ENCODE assay signal across 8 cellular contexts in the genomic region with DNA sequence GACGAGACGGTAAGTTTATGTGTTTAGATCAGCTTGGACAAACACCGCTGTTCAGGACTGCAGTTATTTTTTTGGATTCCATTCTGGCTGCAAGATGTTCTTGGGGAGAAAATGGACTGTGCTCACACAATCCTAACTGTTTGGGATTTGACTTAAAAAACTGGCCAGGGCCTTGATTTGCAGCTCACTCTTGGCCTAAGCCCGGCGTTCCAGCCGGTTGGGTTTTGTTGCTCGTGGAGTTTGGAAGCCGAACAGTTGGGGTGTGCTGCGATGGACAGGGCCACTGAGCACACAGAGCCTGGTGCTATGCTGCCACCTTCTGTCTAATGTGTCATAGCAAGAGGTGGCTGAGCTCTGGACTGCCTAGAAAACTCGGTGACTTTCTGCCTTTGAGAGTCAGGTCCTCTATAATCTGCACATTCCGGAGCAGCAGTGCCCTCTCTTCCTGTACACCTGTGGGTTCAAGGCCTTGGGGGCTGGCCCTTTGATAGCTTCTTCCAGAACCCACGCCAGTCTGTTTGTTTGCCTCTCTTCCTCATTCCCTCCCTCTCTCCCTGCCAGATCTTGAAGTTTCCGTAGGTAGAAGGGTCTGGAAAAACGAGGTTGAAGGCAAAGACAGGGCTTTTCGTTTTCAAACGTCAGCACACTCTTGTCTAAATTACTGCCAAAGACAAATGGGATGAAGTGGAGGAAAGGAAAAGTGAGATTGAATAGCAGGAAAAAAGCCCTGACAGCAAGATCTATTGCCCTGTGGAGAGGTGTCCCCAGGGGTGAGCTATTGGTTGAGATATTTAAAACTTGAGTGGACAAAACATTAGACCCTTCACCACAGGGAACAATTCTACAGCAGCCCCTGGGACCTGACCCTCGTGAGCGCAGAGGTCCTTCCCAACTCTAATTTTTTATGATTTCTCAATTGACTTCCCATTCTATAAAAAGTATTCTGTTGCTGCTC.
DNase-seq lines count a peak whose midpoint lies in the region; ATAC-seq and TF ChIP-seq lines count a peak whose summit lies in the region.

No MANE protein-coding gene starts in this region.

- H3K4me1 Mint-ChIP-seq in activated naive CD4-positive, alpha-beta T cell treated with anti-CD3 and anti-CD28 coated beads, Interleukin-2, amount 10 ng/mL, durations not matched to agents 7 days and 5 days: peaks cover 20% of the 10 kb centered on the region

- no peaks in the 10 kb centered on the region for H3K36me3 ChIP-seq in upper lobe of right lung

- no peak overlapping the region for H3K4me3 Mint-ChIP-seq in activated naive CD4-positive, alpha-beta T cell treated with anti-CD3 and anti-CD28 coated beads, Interleukin-2, amount 10 ng/mL, durations not matched to agents 7 days and 5 days

- no peaks in the 10 kb centered on the region for H3K36me3 Mint-ChIP-seq in activated naive CD4-positive, alpha-beta T cell treated with anti-CD3 and anti-CD28 coated beads, Interleukin-2, amount 10 ng/mL, durations not matched to agents 7 days and 5 days

- DNase-seq in DMS153 treated with DMSO at 0.1 percent for 48 hours (lab: John Stamatoyannopoulos, UW; ENCODE audit: unreplicated experiment) (peak; percentile 45), Kasumi-1 (lab: John Stamatoyannopoulos, UW) (peak; percentile 95 to 97), SHP77 (lab: John Stamatoyannopoulos, UW) (peak; percentile 16 to 64), glomerular visceral epithelial cell (ENCODE audit: extremely low spot score) (peak; percentile 81), pons (ENCODE audit: low spot score) (peak; percentile 94), upper lobe of right lung (peak; percentile 80)
- peak; percentile 64 for DNase-seq in activated naive CD4-positive, alpha-beta T cell treated with anti-CD3 and anti-CD28 coated beads, Interleukin-2, amount 10 ng/mL, durations not matched to agents 7 days and 5 days

- peak overlapping the region; percentile 20 for H3K27ac ChIP-seq in upper lobe of right lung

- H3K27me3 ChIP-seq in upper lobe of right lung: no peaks in the 10 kb centered on the region

- no peak overlapping the region for H3K27ac Mint-ChIP-seq in activated naive CD4-positive, alpha-beta T cell treated with anti-CD3 and anti-CD28 coated beads, Interleukin-2, amount 10 ng/mL, durations not matched to agents 7 days and 5 days

- H3K9me3 ChIP-seq in upper lobe of right lung: no peaks in the 10 kb centered on the region

- intact Hi-C loops in upper lobe of right lung (cut with DNase I): no loop called here

- peak; percentile 71 for ATAC-seq in GM21576 (IDR thresholded peaks at IDR 0.05; ENCODE audit: unreplicated experiment)
- ATAC-seq in upper lobe of right lung: peak; percentile 98

- H3K27me3 Mint-ChIP-seq in activated naive CD4-positive, alpha-beta T cell treated with anti-CD3 and anti-CD28 coated beads, Interleukin-2, amount 10 ng/mL, durations not matched to agents 7 days and 5 days: peaks cover 35% of the 10 kb centered on the region

- H3K4me1 ChIP-seq in upper lobe of right lung: peaks cover 33% of the 10 kb centered on the region

- CTCF ChIA-PET in activated naive CD4-positive, alpha-beta T cell treated with anti-CD3 and anti-CD28 coated beads, Interleukin-2, amount 10 ng/mL, durations not matched to agents 7 days and 5 days (lab: Charles Lee): interaction anchor here (0.6 to 2.3 kb wide), 14 partner anchors 9 to 913 kb away, joined by 3 to 11 read pairs (median 4); no protein-coding TSS in a partner anchor

- TF ChIP-seq CTCF in upper lobe of right lung (IDR thresholded peaks at IDR 0.05): peak; percentile 88

- no peak overlapping the region for H3K4me3 ChIP-seq in upper lobe of right lung

- H3K9me3 Mint-ChIP-seq in activated naive CD4-positive, alpha-beta T cell treated with anti-CD3 and anti-CD28 coated beads, Interleukin-2, amount 10 ng/mL, durations not matched to agents 7 days and 5 days: no peaks in the 10 kb centered on the region

Comparison
In these comparisons a context has a peak if more than half of its experiments do, and no peak if none do; other contexts are left out.
1. DNase-seq: peak in every context shown above with its lines; median percentile 96 in Kasumi-1; 94 in pons; 81 in glomerular visceral epithelial cell; 80 in upper lobe of right lung; 64 in activated naive CD4-positive, alpha-beta T cell treated with anti-CD3 and anti-CD28 coated beads, Interleukin-2, amount 10 ng/mL, durations not matched to agents 7 days and 5 days; 45 in DMS153 treated with DMSO at 0.1 percent for 48 hours; 40 in SHP77.